8 cellular contexts compared by ENCODE assay signal in the genomic region with DNA sequence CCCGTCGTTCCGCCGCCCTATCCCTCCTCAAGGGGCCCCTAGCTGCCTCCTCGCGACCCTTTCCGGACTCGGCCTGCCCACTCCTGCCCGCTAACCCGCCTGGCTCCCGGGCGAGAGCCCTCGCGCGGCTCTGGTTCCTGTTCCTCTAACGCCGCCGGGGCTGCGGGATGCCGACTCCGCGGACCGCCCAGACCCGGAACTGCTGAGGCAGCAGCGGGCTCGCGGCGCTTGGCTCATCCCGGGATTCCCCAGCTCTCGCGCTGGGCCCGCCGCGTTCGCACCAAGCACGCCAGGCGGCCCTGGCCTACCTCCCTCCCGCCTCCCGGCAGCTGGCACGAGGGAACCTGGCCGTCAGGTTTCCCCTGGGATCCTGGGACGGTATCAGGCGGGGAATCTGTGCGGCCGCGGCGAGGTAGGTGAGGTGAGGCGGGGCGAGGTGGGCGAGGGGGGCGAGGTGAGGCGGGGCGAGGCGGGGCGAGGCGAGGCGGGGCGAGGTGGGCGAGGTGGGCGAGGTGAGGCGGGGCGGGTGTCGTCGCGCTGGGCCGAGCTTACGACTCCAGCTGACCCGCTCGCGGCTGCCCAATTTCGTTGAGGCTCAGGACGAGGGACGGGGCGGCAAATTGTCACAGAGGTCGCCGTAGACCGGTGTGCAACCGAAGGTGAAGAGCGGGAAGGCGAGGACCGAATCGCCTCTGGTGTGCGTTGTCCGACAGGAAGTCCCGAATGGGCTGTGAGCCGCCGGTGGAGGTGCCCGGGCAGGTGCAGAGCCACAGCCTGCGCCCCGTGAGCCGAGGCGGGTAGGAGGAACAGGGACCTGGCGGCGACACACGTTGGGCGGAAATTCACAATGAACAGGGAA. TPM values are rescaled to one million over a fixed set of nuclear protein-coding genes. Genes with fewer than 3 reads are reported as not detected.
DNase-seq lines count a peak whose midpoint lies in the region; ATAC-seq and TF ChIP-seq lines count a peak whose summit lies in the region.

CCDC122 (minus strand) TSS at position 418 of the 859 bp plus-strand sequence. CDS start 10,364 bp downstream, outside the sequence.
LACC1 (plus strand) TSS at position 582 of the 859 bp plus-strand sequence. CDS start 1,082 bp downstream, outside the sequence.

- intact Hi-C loops in esophagus muscularis mucosa (cut with DNase I) = loop anchor here (5.0 kb wide), 2 partner anchors 67 to 907 kb away; no protein-coding TSS in a partner anchor

- peak; percentile 54 for ATAC-seq in GM18873 (IDR thresholded peaks at IDR 0.05; ENCODE audit: low FRiP score, unreplicated experiment)
- peak; percentile 60 for ATAC-seq in HG03103 (IDR thresholded peaks at IDR 0.05; ENCODE audit: low read depth, unreplicated experiment)

- WGBS in esophagus muscularis mucosa = 3% methylated on average over 29 of the region's 96 CpGs

- TF ChIP-seq POLR2A in esophagus muscularis mucosa (IDR thresholded peaks at IDR 0.05; ENCODE audit: low read depth) = no peak

- H3K27ac ChIP-seq in OCI-LY1 (ENCODE audit: low read depth, low read length, poor library complexity, severe bottlenecking) (peak within 1 kb of the TSS; percentile 66), esophagus muscularis mucosa (replicated peaks in 1 of 4) (peak within 1 kb of the TSS; percentile 95 to 99 (median 97))

- no peaks in the 10 kb centered on the region for H4K20me1 ChIP-seq in OCI-LY1 (ENCODE audit: insufficient read depth, low read length)

- H3K4me2 ChIP-seq in OCI-LY1 (ENCODE audit: low read length) = peak within 1 kb of the TSS; percentile 85

- H3K79me2 ChIP-seq in OCI-LY1 (ENCODE audit: insufficient read depth, low read length) = no peaks in the 10 kb centered on the region

- H3K36me3 ChIP-seq in BE2C (no peaks in the 10 kb centered on the region), OCI-LY1 (ENCODE audit: insufficient read depth, low read length) (peaks cover 4% of the 10 kb centered on the region; the same call in 1 of the 2 replicates), esophagus muscularis mucosa (no peaks in the 10 kb centered on the region)

- no peaks in the 10 kb centered on the region for H3K9me2 ChIP-seq in OCI-LY1 (ENCODE audit: low read depth, low read length)

- H3K27me3 ChIP-seq in BE2C = peaks cover 10% of the 10 kb centered on the region
- H3K27me3 ChIP-seq in OCI-LY1 (ENCODE audit: insufficient read depth, low read length) = no peaks in the 10 kb centered on the region
- H3K27me3 ChIP-seq in esophagus muscularis mucosa = no peaks in the 10 kb centered on the region

- H3K9me3 ChIP-seq in BE2C = no peaks in the 10 kb centered on the region
- no peaks in the 10 kb centered on the region for H3K9me3 ChIP-seq in OCI-LY1 (ENCODE audit: low read length)
- H3K9me3 ChIP-seq in esophagus muscularis mucosa = no peaks in the 10 kb centered on the region

- TF ChIP-seq EP300 in esophagus muscularis mucosa (IDR thresholded peaks at IDR 0.05) = no peak

- peak; percentile 79 for DNase-seq in BE2C
- DNase-seq in activated T-cell treated with anti-CD3 and anti-CD28 coated beads, Interleukin-2, amount 50 U/mL, for 48 hours = peak; percentile 80 to 85
- DNase-seq in esophagus muscularis mucosa (ENCODE audit: extremely low spot score) = peak; percentile 92
- peak; percentile 79 for DNase-seq in myocyte (ENCODE audit: low read depth)
- DNase-seq in stimulated activated CD8-positive, alpha-beta memory T cell treated with anti-CD3 and anti-CD28 coated beads, Interleukin-7, amount 100 ng/mL, for 48 hours (ENCODE audit: extremely low read depth in 1 of 2, low read depth in 1 of 2) = peak; percentile 58 to 67

- peak within 1 kb of the TSS; percentile 92 for H3K9ac ChIP-seq in OCI-LY1 (ENCODE audit: low read length)

- no peak within 1 kb of the TSS for H2AFZ ChIP-seq in OCI-LY1 (ENCODE audit: low read length)

- TF ChIP-seq CTCF in BE2C (IDR thresholded peaks at IDR 0.05; ENCODE audit: low read depth, low read length) = no peak
- TF ChIP-seq CTCF in OCI-LY1 (IDR thresholded peaks at IDR 0.05; ENCODE audit: low read length) = no peak
- peak in 1 of 3 experiments; percentile 3 for TF ChIP-seq CTCF in esophagus muscularis mucosa (IDR thresholded peaks at IDR 0.05)

- H3K4me3 ChIP-seq in BE2C (ENCODE audit: low read depth, low read length) = peak within 1 kb of the TSS; percentile 71
- H3K4me3 ChIP-seq in OCI-LY1 (ENCODE audit: low read depth, low read length, poor library complexity, severe bottlenecking) = peak within 1 kb of the TSS; percentile 95
- peak within 1 kb of the TSS; percentile 77 to 93 (median 86) for H3K4me3 ChIP-seq in esophagus muscularis mucosa

- H3K4me1 ChIP-seq in BE2C (no peaks in the 10 kb centered on the region), OCI-LY1 (ENCODE audit: insufficient read depth, low read length, severe bottlenecking) (peaks cover 39% of the 10 kb centered on the region), esophagus muscularis mucosa (peaks cover 12 to 25% (median 22%) of the 10 kb centered on the region in 4 donors)

- H3F3A ChIP-seq in OCI-LY1 (ENCODE audit: insufficient read depth, low read length) = peaks cover 6% of the 10 kb centered on the region; the same call in 1 of the 2 replicates

RNA-seq across cellular contexts. Expression of gene CCDC122, which starts in this region (rescaled TPM):
- polyA plus RNA-seq in BE2C (2012; ENCODE audit: insufficient read depth, insufficient read length, low read depth) = 1.2 TPM
- 10 to 100 TPM in 1 of 4 donors, 1 to 10 TPM in 3; 2.1 to 13.2 (median 3.2) TPM for total RNA-seq in esophagus muscularis mucosa
- total RNA-seq in myocyte = 5.2 and 7.7 TPM in 2 replicates
- polyA plus RNA-seq in myocyte (2012) = 3.3 TPM

RNA-seq across cellular contexts. Expression of gene LACC1, which starts in this region (rescaled TPM):
- 0.25 TPM for polyA plus RNA-seq in BE2C (2012; ENCODE audit: insufficient read depth, insufficient read length, low read depth)
- total RNA-seq in esophagus muscularis mucosa (10 to 100 TPM in 3 of 4 donors, 1 to 10 TPM in 1; 9.0 to 13.3 (median 11.3) TPM), myocyte (4.8 and 8.8 TPM in 2 replicates)
- polyA plus RNA-seq in myocyte (2012) = 2.3 TPM

Comparison
In these comparisons a context has a peak if more than half of its experiments do, and no peak if none do; other contexts are left out.
1. Peak in every context shown above with its lines: DNase-seq, ATAC-seq, H3K4me3 ChIP-seq and H3K27ac ChIP-seq.